Comparison of ENCODE assay signal across 12 cellular contexts in genomic region chr5:32837211-32837610, GRCh38.
A peak's percentile ranks its signal among the peaks of the same experiment; 100 is the strongest.
DNase-seq lines count a peak whose midpoint lies in the region; ATAC-seq and TF ChIP-seq lines count a peak whose summit lies in the region.
"Had no signal": no experiment of that assay in that cellular context is flagged by ENCODE, and none has a peak within 500 bp of the region (broad histone marks: within the 10 kb centered on the region; RNA-seq: fewer than 3 reads in every experiment).

No MANE protein-coding gene starts in this region.

- no peaks in the 10 kb centered on the region for H3K27me3 ChIP-seq in IMR-90 (ENCODE audit: control insufficient read depth, insufficient read depth, low read length)
- no peaks in the 10 kb centered on the region for H3K27me3 ChIP-seq in MG63
- H3K27me3 ChIP-seq: BLaER1 had no signal

- CTCF ChIA-PET in IMR-90 (lab: Yijun Ruan, JAX) = interaction anchor here (0.7 kb wide), 1 partner anchor 31 kb away, joined by 4 read pairs; no protein-coding TSS in a partner anchor

- POLR2A ChIA-PET in IMR-90 (lab: Charles Lee; ENCODE audit: unreplicated experiment) = no interaction called here

- no peak for TF ChIP-seq CTCF in IMR-90 (conservative IDR thresholded peaks at IDR 0.05; ENCODE audit: low read depth, low read length)

- no peak overlapping the region for H2AK5ac ChIP-seq in IMR-90 (ENCODE audit: low read depth, low read length)

- H3K4me3 ChIP-seq in IMR-90 (ENCODE audit: insufficient read depth, low read depth, low read length) (no peak overlapping the region), MG63 (no peak overlapping the region)
- H3K4me3 ChIP-seq: BLaER1 had no signal

- H4K91ac ChIP-seq in IMR-90 (ENCODE audit: insufficient read depth, low read depth, low read length) = no peak overlapping the region

- H4K5ac ChIP-seq in IMR-90 (ENCODE audit: low read depth, low read length) = no peak overlapping the region

- BruUV-seq in IMR-90 (replicated peaks; lab: Mats Ljungman, UMichigan) = no TSS peak

- TF ChIP-seq RAD21 in IMR-90 (IDR thresholded peaks at IDR 0.05; ENCODE audit: low read length) = no peak

- no peak overlapping the region for H3K27ac ChIP-seq in IMR-90 (ENCODE audit: insufficient read depth, low read length)
- H3K27ac ChIP-seq: BLaER1 had no signal

- H3K79me1 ChIP-seq in IMR-90 (ENCODE audit: low read depth in 1 of 2, low read length in 2 of 2) = no peaks in the 10 kb centered on the region

- no peak overlapping the region for H3K56ac ChIP-seq in IMR-90 (ENCODE audit: extremely low read depth, insufficient read depth, low read length)

- intact Hi-C loops in IMR-90 (cut with micrococcal nuclease) = no loop called here
- intact Hi-C loops in cardiac septum (cut with DNase I) = no loop called here
- intact Hi-C loops in Right ventricle myocardium inferior (cut with DNase I) = no loop called here

- H3K14ac ChIP-seq in IMR-90 (replicated peaks; ENCODE audit: low read depth, low read length) = no peak overlapping the region

- ATAC-seq in IMR-90 (ENCODE audit: low read depth) (no peak), SK-N-SH treated with all-trans-retinoic acid at 6 μM for 48 hours (peak; percentile 56), Right ventricle myocardium inferior (no peak)

- H3K9ac ChIP-seq in IMR-90 (ENCODE audit: low read depth, low read length) = no peak overlapping the region
- H3K9ac ChIP-seq: BLaER1 had no signal

- H2BK5ac ChIP-seq in IMR-90 (ENCODE audit: low read depth, low read length, poor library complexity, severe bottlenecking) = no peak overlapping the region

- no peak for TF ChIP-seq POLR2A in IMR-90 (IDR thresholded peaks at IDR 0.05; ENCODE audit: low read depth, low read length)

- peaks cover 7% of the 10 kb centered on the region for H3K4me1 ChIP-seq in IMR-90 (ENCODE audit: control insufficient read depth, insufficient read depth, low read length)
- H3K4me1 ChIP-seq: BLaER1 had no signal

- H2AFZ ChIP-seq in IMR-90 (replicated peaks; ENCODE audit: low read length, poor library complexity) = no peak overlapping the region

- in situ Hi-C loops in IMR-90 (cut with MboI; ENCODE audit: low sequenced_read_pairs) = no loop called here

- H3K4me2 ChIP-seq in IMR-90 (ENCODE audit: low read depth, low read length) = no peak overlapping the region
- H3K4me2 ChIP-seq: BLaER1 had no signal

- H2BK20ac ChIP-seq in IMR-90 (ENCODE audit: low read depth, low read length) = no peak overlapping the region

- no peak overlapping the region for H3K23ac ChIP-seq in IMR-90 (ENCODE audit: low read depth, low read length)

- H4K20me1 ChIP-seq in IMR-90 (ENCODE audit: insufficient read depth, low read length) = no peaks in the 10 kb centered on the region
- H4K20me1 ChIP-seq: BLaER1 had no signal

- H3K9me3 ChIP-seq in IMR-90 (ENCODE audit: control insufficient read depth, insufficient read depth, low read length) (no peaks in the 10 kb centered on the region), MG63 (no peaks in the 10 kb centered on the region)
- H3K9me3 ChIP-seq: BLaER1 had no signal

- no peak overlapping the region for H4K8ac ChIP-seq in IMR-90 (ENCODE audit: low read depth in 2 of 2, low read length in 2 of 2)

- no peak overlapping the region for H2BK120ac ChIP-seq in IMR-90 (ENCODE audit: low read depth, low read length)

- dilution Hi-C loops in IMR-90 (cut with HindIII; ENCODE audit: low sequenced_read_pairs, unreplicated experiment) = no loop called here

- no peaks in the 10 kb centered on the region for H3K9me1 ChIP-seq in IMR-90 (ENCODE audit: insufficient read depth, low read length)

- H2AK9ac ChIP-seq in IMR-90 (replicated peaks; ENCODE audit: low read depth, low read length, poor library complexity) = no peak overlapping the region

- no peak overlapping the region for H3K4ac ChIP-seq in IMR-90 (ENCODE audit: low read depth, low read length)

- WGBS in IMR-90 (ENCODE audit: extremely low coverage in 2 of 2, insufficient read length in 1 of 2), 2 experiments = 100% methylated on average over 1 of the region's 4 CpGs; no CpG with 5 or more reads in 1 of the 2 experiments

- H3K36me3 ChIP-seq in IMR-90 (ENCODE audit: control insufficient read depth, insufficient read depth, low read length) (no peaks in the 10 kb centered on the region), MG63 (no peaks in the 10 kb centered on the region)
- H3K36me3 ChIP-seq: BLaER1 had no signal

- DNase-seq in IMR-90 = peak; percentile 11
- peak; percentile 21 for DNase-seq in inferior parietal cortex (ENCODE audit: extremely low spot score)
- DNase-seq in cardiac septum (ENCODE audit: low spot score) = no peak
- no peak for DNase-seq in MG63
- DNase-seq in NCI-H1105 (lab: John Stamatoyannopoulos, UW) = no peak
- DNase-seq in Right ventricle myocardium inferior (ENCODE audit: missing footprints) = no peak
- DNase-seq: CD8-positive, alpha-beta memory T cell; NCI-H1092 treated with DMSO at 0.1 percent for 48 hours; NCI-H1694 treated with DMSO at 0.1 percent for 48 hours; SIG-M5 had no signal

- no peak overlapping the region for H2BK15ac ChIP-seq in IMR-90 (ENCODE audit: low read depth, low read length)

- no peak overlapping the region for H3K18ac ChIP-seq in IMR-90 (ENCODE audit: low read depth, low read length)

TF ChIP-seq in IMR-90, 13 proteins besides CTCF, POLR2A, EP300 and RAD21:
- TF ChIP-seq FOS (IDR thresholded peaks at IDR 0.05; ENCODE audit: low read depth, low read length) (no peak), ELK1 (IDR thresholded peaks at IDR 0.05; ENCODE audit: borderline replicate concordance, low read depth, low read length) (no peak), USF2 (IDR thresholded peaks at IDR 0.05; ENCODE audit: low read depth, low read length) (no peak), SMC3 (IDR thresholded peaks at IDR 0.05; ENCODE audit: low read depth, low read length) (no peak), MAFK (IDR thresholded peaks at IDR 0.05; ENCODE audit: low read depth, low read length) (no peak), CEBPB (IDR thresholded peaks at IDR 0.05; ENCODE audit: low read depth, low read length) (no peak), RCOR1 (IDR thresholded peaks at IDR 0.05; ENCODE audit: insufficient replicate concordance, low read length) (no peak), CHD1 (IDR thresholded peaks at IDR 0.05; ENCODE audit: low read depth, low read length) (no peak), NFE2L2 (IDR thresholded peaks at IDR 0.05; ENCODE audit: low read depth, low read length) (no peak), MXI1 (IDR thresholded peaks at IDR 0.05; ENCODE audit: borderline replicate concordance, low read depth, low read length) (no peak), RFX5 (IDR thresholded peaks at IDR 0.05; ENCODE audit: low read depth, low read length) (no peak)

TF ChIP-seq in SK-N-SH treated with all-trans-retinoic acid at 6 μM for 48 hours, 23 proteins besides CTCF, POLR2A, EP300 and RAD21:
- TF ChIP-seq ZNF8 (CRISPR knock-in tag; IDR thresholded peaks at IDR 0.05) = no peak
- TF ChIP-seq ARNTL (CRISPR knock-in tag; IDR thresholded peaks at IDR 0.05; ENCODE audit: borderline replicate concordance, low read depth) = no peak
- TF ChIP-seq POU6F1 (CRISPR knock-in tag; IDR thresholded peaks at IDR 0.05; ENCODE audit: borderline replicate concordance, low read depth) = no peak
- TF ChIP-seq OSR1 (CRISPR knock-in tag; IDR thresholded peaks at IDR 0.05) = no peak
- TF ChIP-seq RARB (CRISPR knock-in tag; IDR thresholded peaks at IDR 0.05) = no peak
- TF ChIP-seq ZNF565 (CRISPR knock-in tag; conservative IDR thresholded peaks at IDR 0.05; ENCODE audit: low read depth) = no peak
- no peak for TF ChIP-seq ESRRG (CRISPR knock-in tag; IDR thresholded peaks at IDR 0.05)
- TF ChIP-seq TCF4 (CRISPR knock-in tag; IDR thresholded peaks at IDR 0.05; ENCODE audit: borderline replicate concordance) = no peak
- no peak for TF ChIP-seq ZC3H10 (CRISPR knock-in tag; IDR thresholded peaks at IDR 0.05)
- no peak for TF ChIP-seq ISL1 (CRISPR knock-in tag; IDR thresholded peaks at IDR 0.05)
- no peak for TF ChIP-seq BACH2 (CRISPR knock-in tag; IDR thresholded peaks at IDR 0.05; ENCODE audit: borderline replicate concordance)
- no peak for TF ChIP-seq ZFP3 (CRISPR knock-in tag; IDR thresholded peaks at IDR 0.05)

Comparison
In these comparisons a context has a peak if more than half of its experiments do, and no peak if none do; other contexts are left out.
1. DNase-seq: peak in IMR-90 (single experiment) and inferior parietal cortex (single experiment); none in cardiac septum (single experiment), MG63 (single experiment), NCI-H1105 (single experiment) and Right ventricle myocardium inferior (single experiment).